22 cellular contexts compared by ENCODE assay signal in the genomic region with DNA sequence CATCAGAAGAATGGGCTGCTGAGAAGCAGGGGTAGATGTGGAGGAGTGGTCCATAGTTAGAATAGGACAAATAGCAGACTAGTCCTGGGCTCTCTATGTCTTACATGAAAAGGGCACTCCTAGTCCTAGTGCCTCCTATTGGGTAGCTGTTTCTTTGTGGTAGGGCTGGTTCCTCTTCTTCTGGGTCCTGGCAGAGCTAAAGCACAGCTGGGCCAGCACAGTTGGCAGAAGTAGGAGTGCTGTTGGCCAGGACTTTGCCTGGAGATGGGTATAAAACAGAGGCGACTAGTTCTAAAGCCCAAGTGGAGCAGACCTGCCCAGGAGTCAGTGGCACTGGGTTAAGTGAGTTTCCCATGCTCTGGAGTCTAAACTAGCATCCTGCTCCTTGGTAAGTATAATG.
"Had no signal": no experiment of that assay in that cellular context is flagged by ENCODE, and none has a peak within 500 bp of the region (broad histone marks: within the 10 kb centered on the region; RNA-seq: fewer than 3 reads in every experiment).

No MANE protein-coding gene starts in this region.

- H3K27ac Mint-ChIP-seq: dendritic cell treated with granulocyte-macrophage colony-stimulating factor and Interleukin-4, amounts not matched to agents 40 ng/mL and 50 ng/mL, for 4 days; stimulated activated effector memory CD8-positive, alpha-beta T cell treated with anti-CD3 and anti-CD28 coated beads, Interleukin-12 subunit alpha, Interleukin-12 subunit beta, amount 100 ng/mL, for 72 hours; stimulated activated naive CD8-positive, alpha-beta T cell treated with anti-CD3 and anti-CD28 coated beads, Interleukin-15, Interleukin-2, amounts not matched to agents 100 ng/mL and 50 ng/mL, for 24 hours had no signal

- ATAC-seq: gastroesophageal sphincter; mucosa of descending colon; naive thymus-derived CD8-positive, alpha-beta T cell had no signal

- DNase-seq: esophagus squamous epithelium; foreskin fibroblast; immature natural killer cell; left ventricle myocardium inferior; mesendoderm; mucosa of descending colon; naive thymus-derived CD8-positive, alpha-beta T cell; ovary; retina; small intestine; stimulated activated CD4-positive, alpha-beta T cell treated with anti-CD3 and anti-CD28 coated beads, Interleukin-12 subunit alpha, Interleukin-12 subunit beta, amount 100 ng/mL, for 4 hours; stimulated activated CD4-positive, alpha-beta T cell treated with anti-CD3 and anti-CD28 coated beads, Interleukin-4, amount 100 ng/mL, for 1 hour; stimulated activated CD8-positive, alpha-beta memory T cell treated with anti-CD3 and anti-CD28 coated beads, Interleukin-4, amount 100 ng/mL, for 48 hours; transverse colon had no signal

- H3K36me3 Mint-ChIP-seq: stimulated activated effector memory CD8-positive, alpha-beta T cell treated with anti-CD3 and anti-CD28 coated beads, Interleukin-12 subunit alpha, Interleukin-12 subunit beta, amount 100 ng/mL, for 72 hours had no signal

- H3K4me3 Mint-ChIP-seq: central memory CD8-positive, alpha-beta T cell; dendritic cell treated with granulocyte-macrophage colony-stimulating factor and Interleukin-4, amounts not matched to agents 40 ng/mL and 50 ng/mL, for 4 days; immature natural killer cell; naive thymus-derived CD8-positive, alpha-beta T cell; neural crest cell; stimulated activated effector memory CD8-positive, alpha-beta T cell treated with anti-CD3 and anti-CD28 coated beads, Interleukin-12 subunit alpha, Interleukin-12 subunit beta, amount 100 ng/mL, for 72 hours; stimulated activated naive CD8-positive, alpha-beta T cell treated with anti-CD3 and anti-CD28 coated beads, Interleukin-15, Interleukin-2, amounts not matched to agents 100 ng/mL and 50 ng/mL, for 24 hours had no signal

- H3K4me1 Mint-ChIP-seq: stimulated activated effector memory CD8-positive, alpha-beta T cell treated with anti-CD3 and anti-CD28 coated beads, Interleukin-12 subunit alpha, Interleukin-12 subunit beta, amount 100 ng/mL, for 72 hours had no signal

- H3K27ac ChIP-seq: breast epithelium, esophagus squamous epithelium, gastroesophageal sphincter, left ventricle myocardium inferior, ovary, thoracic aorta, transverse colon had no signal

- H3K27me3 Mint-ChIP-seq: central memory CD8-positive, alpha-beta T cell had no signal

- H3K9me3 Mint-ChIP-seq: central memory CD8-positive, alpha-beta T cell; dendritic cell treated with granulocyte-macrophage colony-stimulating factor and Interleukin-4, amounts not matched to agents 40 ng/mL and 50 ng/mL, for 4 days; immature natural killer cell; neural crest cell; stimulated activated effector memory CD8-positive, alpha-beta T cell treated with anti-CD3 and anti-CD28 coated beads, Interleukin-12 subunit alpha, Interleukin-12 subunit beta, amount 100 ng/mL, for 72 hours had no signal

- H3K9me3 ChIP-seq: breast epithelium, esophagus squamous epithelium, gastroesophageal sphincter, mucosa of descending colon, ovary, thoracic aorta, transverse colon had no signal

- H3K4me3 ChIP-seq: breast epithelium, esophagus squamous epithelium, gastroesophageal sphincter, left ventricle myocardium inferior, mucosa of descending colon, ovary, thoracic aorta, transverse colon had no signal

- H3K27me3 ChIP-seq: breast epithelium, esophagus squamous epithelium, ovary, transverse colon had no signal
